In genomic region chr2:152065945-152066344, GRCh38 we compare ENCODE assay signal across 25 cellular contexts.
"Had no signal": no experiment of that assay in that cellular context is flagged by ENCODE, and none has a peak within 500 bp of the region (broad histone marks: within the 10 kb centered on the region; RNA-seq: fewer than 3 reads in every experiment).

No MANE protein-coding gene starts in this region.

- H3K4me3 ChIP-seq: colonic mucosa, esophagus muscularis mucosa, gastroesophageal sphincter, heart left ventricle, hepatocyte, lower lobe of right lung, mucosa of descending colon had no signal

- ATAC-seq: effector memory CD8-positive, alpha-beta T cell; foreskin keratinocyte; gastroesophageal sphincter; heart left ventricle; left colon; left lobe of liver; left ventricle myocardium superior; mucosa of descending colon had no signal

- H3K36me3 Mint-ChIP-seq: immature natural killer cell, mesothelial cell of epicardium had no signal

- H3K4me1 ChIP-seq: colonic mucosa, foreskin keratinocyte had no signal

- H3K4me3 Mint-ChIP-seq: dendritic cell treated with granulocyte-macrophage colony-stimulating factor and Interleukin-4, amounts not matched to agents 40 ng/mL and 50 ng/mL, for 4 days; effector memory CD8-positive, alpha-beta T cell; endodermal cell; immature natural killer cell; mesothelial cell of epicardium had no signal

- H3K9me3 ChIP-seq: colonic mucosa, esophagus muscularis mucosa, gastroesophageal sphincter, heart left ventricle, lower lobe of right lung, mucosa of descending colon had no signal

- H3K27ac ChIP-seq: colonic mucosa, epithelial cell of prostate, esophagus muscularis mucosa, foreskin keratinocyte, gastroesophageal sphincter, heart left ventricle, hepatocyte, lower lobe of right lung had no signal

- H3K36me3 ChIP-seq: colonic mucosa, esophagus muscularis mucosa, gastroesophageal sphincter, heart left ventricle, lower lobe of right lung had no signal

- H3K4me1 Mint-ChIP-seq: immature natural killer cell, mesothelial cell of epicardium had no signal

- H3K9me3 Mint-ChIP-seq: dendritic cell treated with granulocyte-macrophage colony-stimulating factor and Interleukin-4, amounts not matched to agents 40 ng/mL and 50 ng/mL, for 4 days; effector memory CD8-positive, alpha-beta T cell had no signal

- H3K27me3 ChIP-seq: colonic mucosa, esophagus muscularis mucosa, gastroesophageal sphincter, heart left ventricle, hepatocyte had no signal

- H3K27ac Mint-ChIP-seq: dendritic cell treated with granulocyte-macrophage colony-stimulating factor and Interleukin-4, amounts not matched to agents 40 ng/mL and 50 ng/mL, for 4 days; effector memory CD8-positive, alpha-beta T cell; endodermal cell; immature natural killer cell; mesothelial cell of epicardium had no signal

- DNase-seq: colonic mucosa; cortex of kidney; effector CD8-positive, alpha-beta T cell; effector memory CD8-positive, alpha-beta T cell; endodermal cell; erythroblast; foreskin keratinocyte; heart left ventricle; hypothalamus; immature natural killer cell; islet precursor cell; kidney; kidney glomerular epithelial cell; left colon; left ventricle myocardium superior; lower lobe of right lung; mesenchymal stem cell; mucosa of descending colon had no signal
